ENCODE assay signal across 24 cellular contexts in genomic region chr5:153896117-153896516, GRCh38.
DNase-seq lines count a peak whose midpoint lies in the region; ATAC-seq and TF ChIP-seq lines count a peak whose summit lies in the region.
"Had no signal": no experiment of that assay in that cellular context is flagged by ENCODE, and none has a peak within 500 bp of the region (broad histone marks: within the 10 kb centered on the region; RNA-seq: fewer than 3 reads in every experiment).

No MANE protein-coding gene starts in this region.

- no peaks in the 10 kb centered on the region for H3K36me3 ChIP-seq in osteoblast (ENCODE audit: insufficient read depth, low read length)

- no peaks in the 10 kb centered on the region for H3K9me3 Mint-ChIP-seq in activated T-helper 2 cell treated with anti-CD3 and anti-CD28 coated beads, Interferon-gamma antibody, Interleukin-2, Interleukin-4, amounts not matched to agents 10 μg/mL and 5 μg/mL and 100 μg/mL, durations not matched to agents 14 hours and 24 hours and 36 hours
- H3K9me3 Mint-ChIP-seq: activated naive CD4-positive, alpha-beta T cell treated with anti-CD3 and anti-CD28 coated beads, Interleukin-2, amount 50 U/mL, for 72 hours; activated T-cell treated with anti-CD3 and anti-CD28 coated beads, Interleukin-2, amount 50 U/mL, for 4 hours; brain; mesothelial cell of epicardium; nephron; type B pancreatic cell had no signal

- no peaks in the 10 kb centered on the region for H3K4me1 Mint-ChIP-seq in activated T-helper 2 cell treated with anti-CD3 and anti-CD28 coated beads, Interferon-gamma antibody, Interleukin-2, Interleukin-4, amounts not matched to agents 10 μg/mL and 5 μg/mL and 100 μg/mL, durations not matched to agents 14 hours and 24 hours and 36 hours (ENCODE audit: low read depth)
- H3K4me1 Mint-ChIP-seq: B cell, T-helper 17 cell had no signal

- in situ Hi-C loops in astrocyte of the spinal cord (cut with HindIII; ENCODE audit: low sequenced_read_pairs), result no loop called here

- no peaks in the 10 kb centered on the region for H4K20me1 ChIP-seq in osteoblast (ENCODE audit: insufficient read depth, low read length)

- ATAC-seq in GM18520 (IDR thresholded peaks at IDR 0.05; ENCODE audit: unreplicated experiment), result peak; percentile 3
- ATAC-seq: activated CD8-positive, alpha-beta T cell treated with anti-CD3 and anti-CD28 coated beads, Interleukin-2, amount 10 ng/mL, durations not matched to agents 7 days and 5 days; activated naive CD4-positive, alpha-beta T cell treated with anti-CD3 and anti-CD28 coated beads, Interleukin-2, amount 50 U/mL, for 72 hours; activated T-cell treated with anti-CD3 and anti-CD28 coated beads, Interleukin-2, amount 50 U/mL, for 4 hours; T-helper 17 cell had no signal

- no peak overlapping the region for H3K4me3 Mint-ChIP-seq in activated T-helper 2 cell treated with anti-CD3 and anti-CD28 coated beads, Interferon-gamma antibody, Interleukin-2, Interleukin-4, amounts not matched to agents 10 μg/mL and 5 μg/mL and 100 μg/mL, durations not matched to agents 14 hours and 24 hours and 36 hours (ENCODE audit: low read depth)
- H3K4me3 Mint-ChIP-seq: activated CD8-positive, alpha-beta T cell treated with anti-CD3 and anti-CD28 coated beads, Interleukin-2, amount 10 ng/mL, durations not matched to agents 7 days and 5 days; activated T-cell treated with anti-CD3 and anti-CD28 coated beads, Interleukin-2, amount 50 U/mL, for 4 hours; B cell; brain; mesothelial cell of epicardium; nephron; T-helper 17 cell; type B pancreatic cell had no signal

- no peaks in the 10 kb centered on the region for H3K27me3 ChIP-seq in osteoblast (ENCODE audit: insufficient read depth, low read length)

- H3K9me3 ChIP-seq in osteoblast (ENCODE audit: low read depth, low read length), result no peaks in the 10 kb centered on the region

- H3K27ac ChIP-seq in osteoblast (ENCODE audit: low read depth, low read length), result no peak overlapping the region
- H3K27ac ChIP-seq: skin epidermis had no signal

- no peaks in the 10 kb centered on the region for H3K79me2 ChIP-seq in osteoblast (ENCODE audit: insufficient read depth, low read length)

- DNase-seq in NCI-H226 (peak; percentile 66), astrocyte of the spinal cord (ENCODE audit: low read depth, low spot score) (peak; percentile 8), osteoblast (ENCODE audit: insufficient read length, low spot score, missing footprints) (peak; percentile 22), GM20000 (ENCODE audit: low spot score) (no peak), COLO829 (ENCODE audit: low spot score) (no peak), midbrain (lab: John Stamatoyannopoulos, UW) (no peak)
- no peak for DNase-seq in activated T-helper 2 cell treated with anti-CD3 and anti-CD28 coated beads, Interferon-gamma antibody, Interleukin-2, Interleukin-4, amounts not matched to agents 10 μg/mL and 5 μg/mL and 100 μg/mL, durations not matched to agents 14 hours and 24 hours and 36 hours (ENCODE audit: low spot score)
- DNase-seq: activated CD8-positive, alpha-beta T cell treated with anti-CD3 and anti-CD28 coated beads, Interleukin-2, amount 10 ng/mL, durations not matched to agents 7 days and 5 days; activated T-cell treated with anti-CD3 and anti-CD28 coated beads, Interleukin-2, amount 50 U/mL, for 4 hours; Calu3; KG1; NCI-H510A; stimulated activated CD4-positive, alpha-beta T cell treated with anti-CD3 and anti-CD28 coated beads, Interleukin-4, amount 100 ng/mL, for 24 hours; T-helper 17 cell had no signal

- no peak overlapping the region for H2AFZ ChIP-seq in osteoblast (ENCODE audit: low read length)

- no peak for TF ChIP-seq CTCF in astrocyte of the spinal cord (IDR thresholded peaks at IDR 0.05; ENCODE audit: low read depth, low read length)
- TF ChIP-seq CTCF in osteoblast (IDR thresholded peaks at IDR 0.05; ENCODE audit: extremely low read depth, low read depth, low read length), result no peak
- TF ChIP-seq CTCF in GM20000 (IDR thresholded peaks at IDR 0.05; ENCODE audit: extremely low read depth, missing control alignments), result no peak

- H3K4me1 ChIP-seq in osteoblast (ENCODE audit: insufficient read depth, low read length), result peaks cover 22% of the 10 kb centered on the region

- peak overlapping the region; percentile 14 for H3K4me2 ChIP-seq in osteoblast (ENCODE audit: insufficient read depth, low read length)

- no peak overlapping the region for H3K4me3 ChIP-seq in astrocyte of the spinal cord (ENCODE audit: low read depth, low read length)
- H3K4me3 ChIP-seq in osteoblast (ENCODE audit: insufficient read depth, low read length), result no peak overlapping the region
- H3K4me3 ChIP-seq: coronary artery, skin epidermis had no signal

- intact Hi-C loops in activated T-helper 2 cell treated with anti-CD3 and anti-CD28 coated beads, Interferon-gamma antibody, Interleukin-2, Interleukin-4, amounts not matched to agents 10 μg/mL and 5 μg/mL and 100 μg/mL, durations not matched to agents 14 hours and 24 hours and 36 hours (cut with micrococcal nuclease), result no loop called here

- no peak overlapping the region for H3K27ac Mint-ChIP-seq in activated T-helper 2 cell treated with anti-CD3 and anti-CD28 coated beads, Interferon-gamma antibody, Interleukin-2, Interleukin-4, amounts not matched to agents 10 μg/mL and 5 μg/mL and 100 μg/mL, durations not matched to agents 14 hours and 24 hours and 36 hours
- H3K27ac Mint-ChIP-seq: activated CD8-positive, alpha-beta T cell treated with anti-CD3 and anti-CD28 coated beads, Interleukin-2, amount 10 ng/mL, durations not matched to agents 7 days and 5 days; activated naive CD4-positive, alpha-beta T cell treated with anti-CD3 and anti-CD28 coated beads, Interleukin-2, amount 50 U/mL, for 72 hours; B cell; mesothelial cell of epicardium; nephron; progenitor cell of endocrine pancreas; T-helper 17 cell; type B pancreatic cell had no signal

- no peaks in the 10 kb centered on the region for H3K27me3 Mint-ChIP-seq in activated T-helper 2 cell treated with anti-CD3 and anti-CD28 coated beads, Interferon-gamma antibody, Interleukin-2, Interleukin-4, amounts not matched to agents 10 μg/mL and 5 μg/mL and 100 μg/mL, durations not matched to agents 14 hours and 24 hours and 36 hours (ENCODE audit: low read depth)
- H3K27me3 Mint-ChIP-seq: type B pancreatic cell had no signal

- H3K36me3 Mint-ChIP-seq in activated T-helper 2 cell treated with anti-CD3 and anti-CD28 coated beads, Interferon-gamma antibody, Interleukin-2, Interleukin-4, amounts not matched to agents 10 μg/mL and 5 μg/mL and 100 μg/mL, durations not matched to agents 14 hours and 24 hours and 36 hours (ENCODE audit: low read depth), result no peaks in the 10 kb centered on the region
- H3K36me3 Mint-ChIP-seq: activated naive CD4-positive, alpha-beta T cell treated with anti-CD3 and anti-CD28 coated beads, Interleukin-2, amount 50 U/mL, for 72 hours; brain; mesothelial cell of epicardium; type B pancreatic cell had no signal

Comparison
In these comparisons a context has a peak if more than half of its experiments do, and no peak if none do; other contexts are left out.
1. DNase-seq: peak in NCI-H226 (single experiment), astrocyte of the spinal cord (single experiment) and osteoblast (single experiment); none in activated T-helper 2 cell treated with anti-CD3 and anti-CD28 coated beads, Interferon-gamma antibody, Interleukin-2, Interleukin-4, amounts not matched to agents 10 μg/mL and 5 μg/mL and 100 μg/mL, durations not matched to agents 14 hours and 24 hours and 36 hours (single experiment), GM20000 (single experiment), COLO829 (single experiment) and midbrain (single experiment).